ENCODE assay signal across 12 cellular contexts in the genomic region with DNA sequence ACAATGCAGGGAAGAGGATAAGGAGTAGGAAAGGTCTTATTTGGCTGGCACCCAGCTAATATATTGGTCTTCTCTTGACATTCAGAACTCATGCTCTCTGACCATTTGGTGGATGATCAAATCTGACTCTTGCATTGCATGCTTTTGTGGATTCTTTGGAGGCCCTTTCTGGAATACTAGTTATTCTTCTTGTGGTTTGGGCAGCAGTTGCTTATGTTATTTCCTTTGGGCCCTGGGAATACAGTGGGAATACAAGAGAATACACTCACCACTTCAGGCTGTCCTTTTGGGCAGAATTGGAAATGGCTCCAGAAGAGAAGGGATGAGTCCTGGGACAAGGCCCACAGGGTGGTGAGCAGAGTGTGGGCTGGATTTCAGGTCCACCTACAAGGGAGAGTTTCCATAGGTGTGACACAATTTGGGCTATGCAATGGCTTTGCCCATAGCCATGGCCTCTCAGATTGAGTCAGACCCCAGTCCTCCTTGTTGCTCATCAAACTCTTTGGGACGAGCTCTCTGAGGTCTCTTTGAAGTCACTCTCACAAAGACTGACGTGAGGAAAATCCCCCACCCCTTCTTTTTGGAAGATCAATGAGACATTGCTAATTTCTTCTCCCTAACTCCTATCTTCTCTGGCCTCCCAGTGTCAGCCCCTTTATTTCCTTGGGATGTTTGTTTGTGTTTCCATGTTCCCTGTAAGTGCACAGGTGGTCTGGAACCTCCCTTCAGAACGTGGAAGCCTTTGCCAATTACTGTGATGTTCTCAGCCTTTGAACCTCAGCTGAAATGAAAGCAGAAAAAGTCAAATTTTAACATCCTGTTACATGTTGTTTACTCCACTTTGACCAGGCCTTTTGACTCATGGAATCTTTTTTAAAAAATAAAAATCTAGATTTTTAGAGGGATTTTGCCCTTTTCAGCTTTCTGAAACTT. TPM values are rescaled to one million over a fixed set of nuclear protein-coding genes. Genes with fewer than 3 reads are reported as not detected.
DNase-seq lines count a peak whose midpoint lies in the region; ATAC-seq and TF ChIP-seq lines count a peak whose summit lies in the region.
"Had no signal": no experiment of that assay in that cellular context is flagged by ENCODE, and none has a peak within 500 bp of the region (broad histone marks: within the 10 kb centered on the region; RNA-seq: fewer than 3 reads in every experiment).

No MANE protein-coding gene starts in this region.

- no peaks in the 10 kb centered on the region for H3K27me3 ChIP-seq in right lobe of liver
- no peaks in the 10 kb centered on the region for H3K27me3 ChIP-seq in gastrocnemius medialis
- H3K27me3 ChIP-seq: vagina had no signal

- H3K4me3 ChIP-seq in AG10803 (ENCODE audit: low read length): no peak overlapping the region
- H3K4me3 ChIP-seq in right lobe of liver: no peak overlapping the region
- no peak overlapping the region for H3K4me3 ChIP-seq in gastrocnemius medialis
- H3K4me3 ChIP-seq: vagina had no signal

- intact Hi-C loops in right lobe of liver (cut with DNase I): no loop called here
- intact Hi-C loops in gastrocnemius medialis (cut with DNase I; ENCODE audit: low total_unique reads): no loop called here

- H3K36me3 ChIP-seq in right lobe of liver (no peaks in the 10 kb centered on the region), gastrocnemius medialis (no peaks in the 10 kb centered on the region)
- H3K36me3 ChIP-seq: vagina had no signal

- TF ChIP-seq POLR2A in right lobe of liver (IDR thresholded peaks at IDR 0.05) (no peak), gastrocnemius medialis (IDR thresholded peaks at IDR 0.05) (no peak)

- ATAC-seq in GM21360 (IDR thresholded peaks at IDR 0.05; ENCODE audit: unreplicated experiment) (peak; percentile 70), right lobe of liver (peak; percentile 49 to 75 (median 66)), GM18907 (IDR thresholded peaks at IDR 0.05; ENCODE audit: unreplicated experiment) (no peak), gastrocnemius medialis (no peak)
- ATAC-seq: natural killer cell had no signal

- H3K9me3 ChIP-seq in right lobe of liver: no peaks in the 10 kb centered on the region
- H3K9me3 ChIP-seq in gastrocnemius medialis: no peaks in the 10 kb centered on the region
- H3K9me3 ChIP-seq: vagina had no signal

- H3K27ac ChIP-seq in right lobe of liver (peak overlapping the region; percentile 78 to 95 (median 93)), gastrocnemius medialis (no peak overlapping the region)
- H3K27ac ChIP-seq: vagina had no signal

- 11% methylated on average over 3 of the region's 3 CpGs for WGBS in right lobe of liver (ENCODE audit: insufficient coverage, low coverage, low lambda C conversion rate, missing lambda C conversion rate)

- peaks cover 0 to 69% (median 24%) of the 10 kb centered on the region in 4 donors for H3K4me1 ChIP-seq in right lobe of liver
- H3K4me1 ChIP-seq in gastrocnemius medialis: no peaks in the 10 kb centered on the region

- DNase-seq in AG10803 (ENCODE audit: low read depth): peak; percentile 26
- DNase-seq in activated CD4-positive, alpha-beta T cell treated with anti-CD3 and anti-CD28 coated beads, Interleukin-2, amount 50 U/mL, for 48 hours: peak; percentile 57 to 69
- peak in 1 of 3 donors; percentile 64 for DNase-seq in right lobe of liver
- DNase-seq in NCI-H1105 treated with DMSO at 0.1 percent for 48 hours (lab: John Stamatoyannopoulos, UW): no peak
- DNase-seq in 8988T: no peak
- no peak for DNase-seq in gastrocnemius medialis
- DNase-seq: GF-D8, natural killer cell had no signal

- TF ChIP-seq CTCF in AG10803 (conservative IDR thresholded peaks at IDR 0.05; ENCODE audit: low read length) (no peak), right lobe of liver (IDR thresholded peaks at IDR 0.05) (no peak), gastrocnemius medialis (IDR thresholded peaks at IDR 0.05 in 4 of 5, conservative IDR thresholded peaks at IDR 0.05 in 1 of 5) (no peak)

- in situ Hi-C loops in gastrocnemius medialis (cut with MboI; ENCODE audit: low sequenced_read_pairs in 4 of 4): no loop called here

RNA-seq across cellular contexts. Expression of gene HSD11B1, which starts 19.4 kb away (rescaled TPM):
- 100 to 1,000 TPM; 281 to 749 (median 512) TPM for total RNA-seq in right lobe of liver
- 10 to 100 TPM in 1 of 4 donors, 1 to 10 TPM in 3; 3.0 to 16.0 (median 6.8) TPM for total RNA-seq in gastrocnemius medialis
- total RNA-seq: natural killer cell had no signal

RNA-seq across cellular contexts. Expression of gene TRAF3IP3, which starts 31.8 kb away (rescaled TPM):
- 1 to 10 TPM in 5 of 6 experiments, under 1 TPM in 1; 0.95 to 7.7 (median 1.6) TPM for total RNA-seq in right lobe of liver
- total RNA-seq in gastrocnemius medialis: 1 to 10 TPM in 1 of 4 donors, under 1 TPM in 2, not detected in 1; 0.16 to 1.5 (median 0.35) TPM
- total RNA-seq: M059J had no signal

RNA-seq across cellular contexts. Expression of gene G0S2, which starts 48.8 kb away (rescaled TPM):
- total RNA-seq in right lobe of liver (100 to 1,000 TPM in 4 of 6 experiments, 10 to 100 TPM in 2; 36.9 to 749 (median 247) TPM), gastrocnemius medialis (1,000 to 10,000 TPM in 1 of 4 donors, 100 to 1,000 TPM in 1, 10 to 100 TPM in 2; 29.1 to 1,155 (median 83.4) TPM)

Comparison
In these comparisons a context has a peak if more than half of its experiments do, and no peak if none do; other contexts are left out.
1. DNase-seq: peak in AG10803 (single experiment) and activated CD4-positive, alpha-beta T cell treated with anti-CD3 and anti-CD28 coated beads, Interleukin-2, amount 50 U/mL, for 48 hours (2 of 2); none in NCI-H1105 treated with DMSO at 0.1 percent for 48 hours (single experiment), 8988T (single experiment) and gastrocnemius medialis (0 of 2).
2. ATAC-seq: peak in GM21360 (single experiment) and right lobe of liver (4 of 4); none in GM18907 (single experiment) and gastrocnemius medialis (0 of 2).
3. H3K27ac ChIP-seq: peak in right lobe of liver (3 of 3); none in gastrocnemius medialis (0 of 4).
4. RNA of gene HSD11B1, which starts 19.4 kb away (total RNA-seq): 281 to 749 TPM in right lobe of liver; 3.0 to 16.0 TPM in gastrocnemius medialis; every median in the first group is over 10 times any median in the second.